14 cellular contexts compared by ENCODE assay signal in the genomic region with DNA sequence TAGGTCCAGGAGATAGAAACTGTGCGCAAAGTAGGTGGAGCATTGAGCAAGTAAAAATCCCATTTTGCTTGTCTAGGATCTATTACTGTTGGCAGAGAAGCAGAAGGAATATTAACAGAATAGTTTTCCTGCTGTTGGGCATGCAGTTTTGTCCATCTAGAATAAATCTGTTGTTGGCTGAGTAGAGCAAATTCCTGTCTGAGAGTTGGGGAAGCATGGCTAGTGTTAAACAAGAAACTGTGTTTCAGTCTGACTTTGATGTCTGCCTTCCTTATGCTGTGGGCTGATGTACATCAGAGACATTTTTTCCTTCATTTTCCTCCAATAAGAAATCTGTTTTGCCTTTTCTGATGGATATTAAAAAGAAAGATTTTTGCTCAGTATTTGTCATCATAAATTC.
DNase-seq lines count a peak whose midpoint lies in the region; ATAC-seq and TF ChIP-seq lines count a peak whose summit lies in the region.
"Had no signal": no experiment of that assay in that cellular context is flagged by ENCODE, and none has a peak within 500 bp of the region (broad histone marks: within the 10 kb centered on the region; RNA-seq: fewer than 3 reads in every experiment).

No MANE protein-coding gene starts in this region.

- H3K4me3 Mint-ChIP-seq in MCF 10A (ENCODE audit: unreplicated experiment): peak overlapping the region; percentile 63
- H3K4me3 Mint-ChIP-seq: B cell had no signal

- POLR2A ChIA-PET in MCF 10A (lab: Yijun Ruan, JAX): interaction anchor here (0.7 to 4.2 kb wide), 6 partner anchors 10 to 280 kb away, joined by 3 to 43 read pairs (median 10); no protein-coding TSS in a partner anchor

- no peaks in the 10 kb centered on the region for H3K27me3 ChIP-seq in breast epithelium
- no peaks in the 10 kb centered on the region for H3K27me3 ChIP-seq in tibial nerve
- H3K27me3 ChIP-seq: heart right ventricle, SJSA1 had no signal

- peak overlapping the region; percentile 80 for H3K27ac Mint-ChIP-seq in MCF 10A (ENCODE audit: low read depth, unreplicated experiment)
- H3K27ac Mint-ChIP-seq: B cell had no signal

- H3K36me3 ChIP-seq in breast epithelium (no peaks in the 10 kb centered on the region), tibial nerve (no peaks in the 10 kb centered on the region)
- H3K36me3 ChIP-seq: SJSA1 had no signal

- WGBS in tibial nerve, 2 donors: 73 to 74% methylated on average over 1 of the region's 1 CpG

- ATAC-seq in HG03469 (IDR thresholded peaks at IDR 0.05; ENCODE audit: unreplicated experiment) (no peak), GM21367 (IDR thresholded peaks at IDR 0.05; ENCODE audit: unreplicated experiment) (no peak)
- ATAC-seq: HCT116 had no signal

- CTCF ChIA-PET in MCF 10A (lab: Yijun Ruan, JAX): no interaction called here

- H3K4me1 ChIP-seq in breast epithelium (no peaks in the 10 kb centered on the region), tibial nerve (peaks cover 0 to 52% (median 11%) of the 10 kb centered on the region in 4 donors)
- H3K4me1 ChIP-seq: SJSA1 had no signal

- intact Hi-C loops in MCF 10A (cut with micrococcal nuclease) (no loop called here), breast epithelium (cut with DNase I; ENCODE audit: low total_unique reads) (no loop called here)

- TF ChIP-seq POLR2A in breast epithelium (IDR thresholded peaks at IDR 0.05): no peak
- TF ChIP-seq POLR2A in tibial nerve (IDR thresholded peaks at IDR 0.05): no peak

- no TSS peak for BruUV-seq in MCF 10A (replicated peaks; lab: Mats Ljungman, UMichigan)

- H3K9me3 Mint-ChIP-seq in MCF 10A (ENCODE audit: unreplicated experiment): no peaks in the 10 kb centered on the region

- no peak for TF ChIP-seq EP300 in tibial nerve (IDR thresholded peaks at IDR 0.05)

- TF ChIP-seq CTCF in MCF 10A (IDR thresholded peaks at IDR 0.05; ENCODE audit: unreplicated experiment): no peak
- no peak for TF ChIP-seq CTCF in breast epithelium (IDR thresholded peaks at IDR 0.05)
- no peak for TF ChIP-seq CTCF in tibial nerve (IDR thresholded peaks at IDR 0.05)

- no peaks in the 10 kb centered on the region for H3K36me3 Mint-ChIP-seq in MCF 10A (ENCODE audit: insufficient read depth, unreplicated experiment)

- H3K4me3 ChIP-seq in breast epithelium (no peak overlapping the region), tibial nerve (peak overlapping the region in 1 of 4 donors; percentile 17)
- H3K4me3 ChIP-seq: heart right ventricle, SJSA1 had no signal

- H3K9me3 ChIP-seq in breast epithelium (no peaks in the 10 kb centered on the region), tibial nerve (no peaks in the 10 kb centered on the region)
- H3K9me3 ChIP-seq: heart right ventricle, SJSA1 had no signal

- DNase-seq in MCF 10A (ENCODE audit: unreplicated experiment): no peak
- DNase-seq in breast epithelium (ENCODE audit: low spot score in 2 of 2): no peak
- DNase-seq in astrocyte of the hippocampus (ENCODE audit: low read depth, low spot score): peak; percentile 53
- DNase-seq in iris pigment epithelial cell (ENCODE audit: low read depth): peak; percentile 41
- DNase-seq in tibial nerve (ENCODE audit: low spot score in 2 of 2): no peak
- no peak for DNase-seq in NCI-H2081 treated with DMSO at 0.1 percent for 48 hours (lab: John Stamatoyannopoulos, UW)
- DNase-seq: activated CD4-positive, alpha-beta T cell treated with anti-CD3 and anti-CD28 coated beads, Interleukin-2, amount 50 U/mL, for 4 hours; heart right ventricle; KG1 had no signal

- H3K27ac ChIP-seq in breast epithelium (no peak overlapping the region), tibial nerve (peak overlapping the region in 3 of 4 donors; percentile 6 to 59 (median 58))
- H3K27ac ChIP-seq: SJSA1 had no signal

- no peaks in the 10 kb centered on the region for H3K27me3 Mint-ChIP-seq in MCF 10A (ENCODE audit: insufficient read depth, unreplicated experiment)
- H3K27me3 Mint-ChIP-seq: B cell had no signal

- peaks cover 41% of the 10 kb centered on the region for H3K4me1 Mint-ChIP-seq in MCF 10A (ENCODE audit: insufficient read depth, unreplicated experiment)

Comparison
In these comparisons a context has a peak if more than half of its experiments do, and no peak if none do; other contexts are left out.
1. DNase-seq: peak in astrocyte of the hippocampus (single experiment) and iris pigment epithelial cell (single experiment); none in MCF 10A (single experiment), breast epithelium (0 of 2), tibial nerve (0 of 2) and NCI-H2081 treated with DMSO at 0.1 percent for 48 hours (single experiment).
2. H3K27ac ChIP-seq: peak in tibial nerve (3 of 4); none in breast epithelium (0 of 2).